Comparison of ENCODE assay signal across 1 cellular context in the genomic region with DNA sequence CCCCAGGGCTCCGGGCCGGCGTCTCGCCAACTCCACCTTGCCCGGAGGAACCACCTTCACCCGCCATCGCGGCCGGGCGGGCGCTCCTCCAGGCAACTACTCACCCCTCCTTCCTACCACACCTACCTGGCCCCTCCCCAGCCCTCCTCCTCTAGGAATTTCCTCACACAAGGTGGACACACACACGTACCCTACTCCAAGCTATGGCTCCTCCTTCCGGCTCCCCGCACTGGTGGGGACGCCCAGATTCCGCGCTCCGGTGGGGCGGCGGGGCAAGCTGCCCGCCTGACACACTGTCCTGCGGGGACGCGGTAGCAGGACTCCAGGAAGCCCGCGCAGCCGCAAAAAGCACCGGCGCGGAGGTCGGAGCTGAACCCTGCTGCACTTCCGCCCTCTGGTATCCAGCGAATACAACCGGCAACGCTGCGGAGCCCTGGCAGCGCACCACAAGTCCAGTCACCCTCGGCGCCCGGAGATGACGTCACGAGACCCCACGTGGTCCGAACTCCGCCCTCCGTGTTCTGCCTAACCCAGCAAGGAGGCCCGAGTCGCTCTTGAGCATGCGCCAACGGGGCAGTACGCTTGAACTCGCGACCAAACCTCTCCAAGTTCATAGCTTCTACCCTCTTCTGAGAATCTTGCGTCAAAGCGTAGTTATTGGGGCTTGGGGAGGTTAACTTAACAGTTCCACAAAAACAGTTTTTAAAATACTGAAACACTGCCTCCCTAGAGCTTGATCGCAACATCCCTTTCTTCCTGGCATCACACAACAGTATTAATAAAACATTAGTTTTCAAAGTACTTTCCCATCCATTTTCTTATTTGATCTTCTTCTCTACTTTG.
A peak's percentile ranks its signal among the peaks of the same experiment; 100 is the strongest.
TF ChIP-seq lines count a peak whose summit lies in the region.

A gene (minus strand): TSS at position 425 of the 843 bp plus-strand sequence. CDS start 9,552 bp downstream, outside the sequence.

TF ChIP-seq in liver, 16 proteins besides CTCF, POLR2A, EP300 and RAD21 (continued from another document):
- TF ChIP-seq, protein P1, sequence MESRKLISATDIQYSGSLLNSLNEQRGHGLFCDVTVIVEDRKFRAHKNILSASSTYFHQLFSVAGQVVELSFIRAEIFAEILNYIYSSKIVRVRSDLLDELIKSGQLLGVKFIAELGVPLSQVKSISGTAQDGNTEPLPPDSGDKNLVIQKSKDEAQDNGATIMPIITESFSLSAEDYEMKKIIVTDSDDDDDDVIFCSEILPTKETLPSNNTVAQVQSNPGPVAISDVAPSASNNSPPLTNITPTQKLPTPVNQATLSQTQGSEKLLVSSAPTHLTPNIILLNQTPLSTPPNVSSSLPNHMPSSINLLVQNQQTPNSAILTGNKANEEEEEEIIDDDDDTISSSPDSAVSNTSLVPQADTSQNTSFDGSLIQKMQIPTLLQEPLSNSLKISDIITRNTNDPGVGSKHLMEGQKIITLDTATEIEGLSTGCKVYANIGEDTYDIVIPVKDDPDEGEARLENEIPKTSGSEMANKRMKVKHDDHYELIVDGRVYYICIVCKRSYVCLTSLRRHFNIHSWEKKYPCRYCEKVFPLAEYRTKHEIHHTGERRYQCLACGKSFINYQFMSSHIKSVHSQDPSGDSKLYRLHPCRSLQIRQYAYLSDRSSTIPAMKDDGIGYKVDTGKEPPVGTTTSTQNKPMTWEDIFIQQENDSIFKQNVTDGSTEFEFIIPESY (IDR thresholded peaks at IDR 0.05): peak; percentile 83
- TF ChIP-seq GABPA (IDR thresholded peaks at IDR 0.05 in 1 of 2, conservative IDR thresholded peaks at IDR 0.05 in 1 of 2) (peak; percentile 75 to 91), HNF4G (IDR thresholded peaks at IDR 0.05) (no peak), NR2F2 (IDR thresholded peaks at IDR 0.05) (peak; percentile 80), RXRA (IDR thresholded peaks at IDR 0.05) (peak; percentile 88 to 90), FOXA2 (IDR thresholded peaks at IDR 0.05) (no peak), YY1 (IDR thresholded peaks at IDR 0.05) (peak; percentile 96)
- TF ChIP-seq, protein P2, sequence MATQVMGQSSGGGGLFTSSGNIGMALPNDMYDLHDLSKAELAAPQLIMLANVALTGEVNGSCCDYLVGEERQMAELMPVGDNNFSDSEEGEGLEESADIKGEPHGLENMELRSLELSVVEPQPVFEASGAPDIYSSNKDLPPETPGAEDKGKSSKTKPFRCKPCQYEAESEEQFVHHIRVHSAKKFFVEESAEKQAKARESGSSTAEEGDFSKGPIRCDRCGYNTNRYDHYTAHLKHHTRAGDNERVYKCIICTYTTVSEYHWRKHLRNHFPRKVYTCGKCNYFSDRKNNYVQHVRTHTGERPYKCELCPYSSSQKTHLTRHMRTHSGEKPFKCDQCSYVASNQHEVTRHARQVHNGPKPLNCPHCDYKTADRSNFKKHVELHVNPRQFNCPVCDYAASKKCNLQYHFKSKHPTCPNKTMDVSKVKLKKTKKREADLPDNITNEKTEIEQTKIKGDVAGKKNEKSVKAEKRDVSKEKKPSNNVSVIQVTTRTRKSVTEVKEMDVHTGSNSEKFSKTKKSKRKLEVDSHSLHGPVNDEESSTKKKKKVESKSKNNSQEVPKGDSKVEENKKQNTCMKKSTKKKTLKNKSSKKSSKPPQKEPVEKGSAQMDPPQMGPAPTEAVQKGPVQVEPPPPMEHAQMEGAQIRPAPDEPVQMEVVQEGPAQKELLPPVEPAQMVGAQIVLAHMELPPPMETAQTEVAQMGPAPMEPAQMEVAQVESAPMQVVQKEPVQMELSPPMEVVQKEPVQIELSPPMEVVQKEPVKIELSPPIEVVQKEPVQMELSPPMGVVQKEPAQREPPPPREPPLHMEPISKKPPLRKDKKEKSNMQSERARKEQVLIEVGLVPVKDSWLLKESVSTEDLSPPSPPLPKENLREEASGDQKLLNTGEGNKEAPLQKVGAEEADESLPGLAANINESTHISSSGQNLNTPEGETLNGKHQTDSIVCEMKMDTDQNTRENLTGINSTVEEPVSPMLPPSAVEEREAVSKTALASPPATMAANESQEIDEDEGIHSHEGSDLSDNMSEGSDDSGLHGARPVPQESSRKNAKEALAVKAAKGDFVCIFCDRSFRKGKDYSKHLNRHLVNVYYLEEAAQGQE (IDR thresholded peaks at IDR 0.05): peak; percentile 82
